ENCODE assay signal across 8 cellular contexts in the genomic region with DNA sequence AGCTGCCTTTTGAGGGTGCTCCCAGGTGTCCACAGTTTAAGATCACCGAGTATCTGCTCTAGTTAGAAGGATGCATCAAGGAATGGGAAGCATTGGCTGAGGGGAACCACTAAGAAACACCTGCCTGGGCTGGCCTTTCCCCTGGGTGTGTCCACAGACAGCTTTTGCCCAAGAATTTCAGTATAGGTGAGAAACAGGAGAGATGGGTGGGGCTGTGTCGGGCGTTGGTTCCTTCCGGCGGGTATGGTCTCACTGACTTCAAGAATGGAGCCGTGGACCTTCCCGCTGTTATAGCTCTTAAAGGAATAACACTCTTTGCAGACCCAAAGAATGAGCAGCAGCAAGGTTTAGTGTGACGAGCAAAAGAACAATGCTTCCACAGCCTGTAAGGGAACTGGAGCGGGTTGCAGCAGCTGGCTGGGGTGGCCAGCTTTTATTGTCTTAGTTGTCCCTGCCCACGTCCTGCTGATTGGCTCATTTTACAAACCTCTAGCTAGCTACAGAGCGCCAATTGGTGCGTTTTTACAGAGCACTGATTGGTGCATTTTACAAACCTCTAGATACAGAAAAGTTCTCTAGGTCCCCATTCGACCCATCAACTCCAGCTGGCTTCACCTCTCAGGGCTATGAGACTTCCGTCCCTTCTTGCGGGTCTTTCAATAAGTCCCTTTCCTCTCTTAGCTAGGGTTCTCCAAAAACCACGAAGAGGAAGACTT. TPM values are rescaled to one million over a fixed set of nuclear protein-coding genes. Genes with fewer than 3 reads are reported as not detected.
A peak's percentile ranks its signal among the peaks of the same experiment; 100 is the strongest.
DNase-seq lines count a peak whose midpoint lies in the region; ATAC-seq and TF ChIP-seq lines count a peak whose summit lies in the region.

No MANE protein-coding gene starts in this region.

- H4K20me1 ChIP-seq in GM23338 (replicated peaks; ENCODE audit: insufficient read depth), result peaks cover 13% of the 10 kb centered on the region; the same call in 1 of the 2 replicates

- peak overlapping the region; percentile 99 for H3K27ac Mint-ChIP-seq in GM23338
- H3K27ac Mint-ChIP-seq in neural crest cell (ENCODE audit: unreplicated experiment), result peak overlapping the region; percentile 100

- ATAC-seq in GM23338 (peak; percentile 1; the same call in 2 of the 3 replicates), esophagus mucosa (peak; percentile 66), GM21423 (IDR thresholded peaks at IDR 0.05; ENCODE audit: unreplicated experiment) (no peak), GM18909 (IDR thresholded peaks at IDR 0.05; ENCODE audit: poor library complexity, unreplicated experiment) (no peak)

- H3K4me3 Mint-ChIP-seq in GM23338 (peak overlapping the region; percentile 96), neural crest cell (peak overlapping the region; percentile 94)

- H3K9me2 ChIP-seq in GM23338 (ENCODE audit: insufficient read depth), result peaks cover 5% of the 10 kb centered on the region; the same call in 1 of the 2 replicates

- peak overlapping the region; percentile 82 for H3K4me3 ChIP-seq in AG04449 (ENCODE audit: low read depth, low read length)
- peak overlapping the region; percentile 89 for H3K4me3 ChIP-seq in GM23338

- no peaks in the 10 kb centered on the region for H3K27me3 ChIP-seq in GM23338 (ENCODE audit: insufficient read depth)

- H3K9me3 Mint-ChIP-seq in GM23338 (no peaks in the 10 kb centered on the region; the same call in 2 of the 3 replicates), neural crest cell (peaks cover 9% of the 10 kb centered on the region)

- peaks cover 45% of the 10 kb centered on the region for H3K79me2 ChIP-seq in GM23338 (replicated peaks; ENCODE audit: insufficient read depth)

- no peak for TF ChIP-seq CTCF in AG04449 (IDR thresholded peaks at IDR 0.05; ENCODE audit: insufficient read depth, low read length, missing control alignments)
- no peak for TF ChIP-seq CTCF in GM23338 (conservative IDR thresholded peaks at IDR 0.05; ENCODE audit: low read depth in 2 of 2)
- TF ChIP-seq CTCF in neural crest cell (conservative IDR thresholded peaks at IDR 0.05), result no peak

- DNase-seq in AG04449 (ENCODE audit: low read depth, low spot score) (no peak), GM23338 (ENCODE audit: low spot score) (peak; percentile 70), SW480 (ENCODE audit: low spot score) (peak; percentile 84), neural crest cell (ENCODE audit: low read depth, low spot score) (no peak), ureter (ENCODE audit: low spot score) (no peak)

- POLR2A ChIA-PET in AG04449 (lab: Yijun Ruan, JAX), result interaction anchor here (1.0 to 2.4 kb wide), 7 partner anchors 8 to 153 kb away, joined by 3 to 14 read pairs (median 9); partner anchors contain the start of genes FADS2, FEN1, FTH1 and TMEM258

- no peak overlapping the region for H2AFZ ChIP-seq in GM23338

- H3K27ac ChIP-seq in GM23338 (ENCODE audit: low read depth), result peak overlapping the region; percentile 98

- peaks cover 11% of the 10 kb centered on the region for H3K4me1 ChIP-seq in GM23338 (ENCODE audit: insufficient read depth)

- H3K36me3 Mint-ChIP-seq in GM23338 (ENCODE audit: low read depth) (peaks cover 60% of the 10 kb centered on the region), neural crest cell (ENCODE audit: low read depth) (peaks cover 38% of the 10 kb centered on the region)

- H3K36me3 ChIP-seq in GM23338 (ENCODE audit: insufficient read depth), result peaks cover 32% of the 10 kb centered on the region

- CTCF ChIA-PET in AG04449 (lab: Yijun Ruan, JAX), result interaction anchor here (0.9 to 7.3 kb wide), 15 partner anchors 8 to 294 kb away, joined by 3 to 91 read pairs (median 6); partner anchors contain the start of gene FADS2

- peaks cover 12% of the 10 kb centered on the region for H3F3A ChIP-seq in GM23338 (replicated peaks; ENCODE audit: low read depth)

- H3K27me3 Mint-ChIP-seq in GM23338 (ENCODE audit: insufficient read depth, low read depth, poor library complexity) (peaks cover 20% of the 10 kb centered on the region), neural crest cell (ENCODE audit: low read depth) (no peaks in the 10 kb centered on the region)

- H3K4me1 Mint-ChIP-seq in GM23338 (peaks cover 15% of the 10 kb centered on the region), neural crest cell (peaks cover 26% of the 10 kb centered on the region)

- peak overlapping the region; percentile 76 for H3K4me2 ChIP-seq in GM23338

TF ChIP-seq in GM23338, 12 proteins besides CTCF, POLR2A, EP300 and RAD21:
- TF ChIP-seq POLR2AphosphoS5 (IDR thresholded peaks at IDR 0.05; ENCODE audit: low read depth) (no peak), ZNF114 (CRISPR knock-in tag; IDR thresholded peaks at IDR 0.05) (0 out of 2 replicates have a peak, but pooled peaks have one; percentile 40)
TF ChIP-seq in GM23338: peak in this region for 1.

RNA-seq across cellular contexts. Expression of gene FADS1, which starts 2.4 kb away (rescaled TPM):
- 103 and 119 TPM in 2 replicates for total RNA-seq in GM23338 (2014; rRNA removed; shearing (Covaris generic))
- polyA plus RNA-seq in GM23338 (2016; fragmentation: Nextera tagmentation; extraction: Ambion mirVana), result 67.6 and 74.9 TPM in 2 replicates
- total RNA-seq in esophagus mucosa (7.5 TPM), neural crest cell (245 and 248 TPM in 2 replicates), ureter (40.7 TPM)

RNA-seq across cellular contexts. Expression of gene FADS2, which starts 13.7 kb away (rescaled TPM):
- total RNA-seq in GM23338 (2014; rRNA removed; shearing (Covaris generic)), result 354 and 392 TPM in 2 replicates
- polyA plus RNA-seq in GM23338 (2016; fragmentation: Nextera tagmentation; extraction: Ambion mirVana), result 124 and 126 TPM in 2 replicates
- total RNA-seq in esophagus mucosa (43.3 TPM), neural crest cell (939 and 976 TPM in 2 replicates), ureter (118 TPM)

RNA-seq across cellular contexts. Expression of gene FEN1, which starts 21.7 kb away (rescaled TPM):
- 89.0 and 96.3 TPM in 2 replicates for total RNA-seq in GM23338 (2014; rRNA removed; shearing (Covaris generic))
- polyA plus RNA-seq in GM23338 (2016; fragmentation: Nextera tagmentation; extraction: Ambion mirVana), result 78.8 and 85.1 TPM in 2 replicates
- total RNA-seq in esophagus mucosa, result 18.7 TPM
- 99.6 TPM in 2 replicates for total RNA-seq in neural crest cell
- total RNA-seq in ureter, result 10.4 TPM

RNA-seq across cellular contexts. Expression of gene TMEM258, which starts 22.0 kb away (rescaled TPM):
- total RNA-seq in GM23338 (2014; rRNA removed; shearing (Covaris generic)), result 71.3 and 73.3 TPM in 2 replicates
- 519 and 553 TPM in 2 replicates for polyA plus RNA-seq in GM23338 (2016; fragmentation: Nextera tagmentation; extraction: Ambion mirVana)
- total RNA-seq in esophagus mucosa (90.9 TPM), neural crest cell (162 and 174 TPM in 2 replicates), ureter (98.7 TPM)

Comparison
In these comparisons a context has a peak if more than half of its experiments do, and no peak if none do; other contexts are left out.
1. DNase-seq: peak in GM23338 (single experiment) and SW480 (single experiment); none in AG04449 (single experiment), neural crest cell (single experiment) and ureter (single experiment).
2. ATAC-seq: peak in GM23338 (single experiment) and esophagus mucosa (single experiment); none in GM21423 (single experiment) and GM18909 (single experiment).